ENCODE assay signal across 23 cellular contexts in the genomic region with DNA sequence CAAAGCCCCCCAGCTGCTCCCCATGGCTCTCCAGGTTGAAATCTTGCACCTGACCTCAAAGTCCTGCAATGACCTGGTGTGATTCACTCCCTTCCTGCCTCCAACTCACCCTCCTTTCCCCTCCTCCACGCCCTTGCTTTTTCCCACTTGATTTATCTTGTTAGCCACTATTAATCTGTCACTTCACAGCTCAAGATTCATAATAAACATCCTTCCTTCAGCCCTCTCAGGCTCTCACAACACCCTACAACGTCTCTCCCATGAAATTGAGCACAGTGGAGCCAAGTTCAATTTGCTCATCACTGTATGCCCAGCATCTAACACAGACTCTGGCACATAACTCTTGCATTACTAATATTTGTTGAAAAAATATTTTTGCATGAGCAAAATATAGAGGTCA.
"Had no signal": no experiment of that assay in that cellular context is flagged by ENCODE, and none has a peak within 500 bp of the region (broad histone marks: within the 10 kb centered on the region; RNA-seq: fewer than 3 reads in every experiment).

No MANE protein-coding gene starts in this region.

- H3K27me3 Mint-ChIP-seq: type B pancreatic cell had no signal

- H3K4me3 Mint-ChIP-seq: memory B cell; mesothelial cell of epicardium; natural killer cell; neural progenitor cell; stimulated activated effector memory CD8-positive, alpha-beta T cell treated with anti-CD3 and anti-CD28 coated beads, Interleukin-12 subunit alpha, Interleukin-12 subunit beta, amount 100 ng/mL, for 72 hours; type B pancreatic cell had no signal

- H3K27me3 ChIP-seq: heart left ventricle, suprapubic skin, thyroid gland, uterus had no signal

- ATAC-seq: esophagus mucosa; heart left ventricle; left lobe of liver; lower lobe of right lung; natural killer cell; stimulated activated effector memory CD8-positive, alpha-beta T cell treated with anti-CD3 and anti-CD28 coated beads, Interleukin-12 subunit alpha, Interleukin-12 subunit beta, amount 100 ng/mL, for 72 hours; stimulated activated naive CD8-positive, alpha-beta T cell treated with anti-CD3 and anti-CD28 coated beads, Interleukin-15, Interleukin-2, amounts not matched to agents 100 U/mL and 50 U/mL, for 24 hours had no signal

- H3K36me3 Mint-ChIP-seq: memory B cell; mesothelial cell of epicardium; natural killer cell; neural progenitor cell; stimulated activated effector memory CD8-positive, alpha-beta T cell treated with anti-CD3 and anti-CD28 coated beads, Interleukin-12 subunit alpha, Interleukin-12 subunit beta, amount 100 ng/mL, for 72 hours; type B pancreatic cell had no signal

- H3K9me3 ChIP-seq: heart left ventricle, lower lobe of right lung, prostate gland, suprapubic skin, thyroid gland, uterus had no signal

- H3K79me2 ChIP-seq: parathyroid adenoma had no signal

- H3K4me2 ChIP-seq: neural progenitor cell, smooth muscle cell had no signal

- H3K36me3 ChIP-seq: heart left ventricle, lower lobe of right lung, neural progenitor cell, prostate gland, suprapubic skin, thyroid gland, uterus had no signal

- H2AFZ ChIP-seq: neural progenitor cell, parathyroid adenoma had no signal

- H3K4me1 Mint-ChIP-seq: natural killer cell; neural progenitor cell; stimulated activated effector memory CD8-positive, alpha-beta T cell treated with anti-CD3 and anti-CD28 coated beads, Interleukin-12 subunit alpha, Interleukin-12 subunit beta, amount 100 ng/mL, for 72 hours had no signal

- H3K4me1 ChIP-seq: heart left ventricle, lower lobe of right lung, parathyroid adenoma, prostate gland, suprapubic skin, thyroid gland, uterus had no signal

- DNase-seq: effector CD4-positive, alpha-beta T cell; heart left ventricle; hippocampal formation; lower lobe of right lung; natural killer cell; nucleus accumbens; stimulated activated CD4-positive, alpha-beta T cell treated with anti-CD3 and anti-CD28 coated beads, Interleukin-4, amount 100 ng/mL, for 1 hour; stimulated activated CD8-positive, alpha-beta memory T cell treated with anti-CD3 and anti-CD28 coated beads, Interleukin-4, amount 100 ng/mL, for 48 hours; stimulated activated naive CD8-positive, alpha-beta T cell treated with anti-CD3 and anti-CD28 coated beads, Interleukin-15, Interleukin-2, amounts not matched to agents 100 U/mL and 50 U/mL, for 24 hours; thyroid gland; uterus had no signal

- H3K27ac Mint-ChIP-seq: memory B cell; mesothelial cell of epicardium; natural killer cell; neural progenitor cell; stimulated activated effector memory CD8-positive, alpha-beta T cell treated with anti-CD3 and anti-CD28 coated beads, Interleukin-12 subunit alpha, Interleukin-12 subunit beta, amount 100 ng/mL, for 72 hours; type B pancreatic cell had no signal

- H3K27ac ChIP-seq: coronary artery, heart left ventricle, lower lobe of right lung, neural progenitor cell, parathyroid adenoma, prostate gland, suprapubic skin, thyroid gland, uterus had no signal

- H3K9ac ChIP-seq: neural progenitor cell, parathyroid adenoma had no signal

- H3K4me3 ChIP-seq: coronary artery, heart left ventricle, lower lobe of right lung, neural progenitor cell, prostate gland, smooth muscle cell, suprapubic skin, thyroid gland, uterus had no signal

- H3K9me3 Mint-ChIP-seq: mesothelial cell of epicardium; natural killer cell; neural progenitor cell; stimulated activated effector memory CD8-positive, alpha-beta T cell treated with anti-CD3 and anti-CD28 coated beads, Interleukin-12 subunit alpha, Interleukin-12 subunit beta, amount 100 ng/mL, for 72 hours; type B pancreatic cell had no signal
